In the genomic region with DNA sequence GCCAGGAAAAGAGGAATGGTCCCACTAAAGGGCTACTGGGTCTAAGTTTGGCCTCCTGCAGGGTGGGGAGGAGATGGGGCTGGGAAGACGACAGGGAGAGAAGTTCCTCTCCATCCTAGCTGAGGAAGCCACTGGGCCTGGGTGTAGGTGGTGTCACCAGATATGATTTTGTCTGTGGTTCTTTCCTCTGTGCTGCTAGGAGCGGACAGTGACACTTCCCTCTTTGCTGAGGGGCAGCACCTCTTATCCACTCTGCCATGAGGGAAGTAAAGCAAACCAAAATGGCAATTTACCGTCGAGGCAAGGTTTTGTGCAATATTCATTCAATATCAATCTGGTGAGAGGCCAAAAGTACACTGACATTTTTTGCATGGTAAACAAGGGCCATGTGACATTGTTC, we compare ENCODE assay signal across 17 cellular contexts. TPM values are rescaled to one million over a fixed set of nuclear protein-coding genes. Genes with fewer than 3 reads are reported as not detected.
A peak's percentile ranks its signal among the peaks of the same experiment; 100 is the strongest.
DNase-seq lines count a peak whose midpoint lies in the region; ATAC-seq and TF ChIP-seq lines count a peak whose summit lies in the region.
"Had no signal": no experiment of that assay in that cellular context is flagged by ENCODE, and none has a peak within 500 bp of the region (broad histone marks: within the 10 kb centered on the region; RNA-seq: fewer than 3 reads in every experiment).

No MANE protein-coding gene starts in this region.

- H2BK120ac ChIP-seq in trophoblast cell (ENCODE audit: insufficient read depth, low read length, poor library complexity) = no peak overlapping the region

- no peak overlapping the region for H2BK5ac ChIP-seq in trophoblast cell (ENCODE audit: low read depth, low read length, poor library complexity)

- TF ChIP-seq CTCF in OCI-LY3 (IDR thresholded peaks at IDR 0.05; ENCODE audit: low read depth, low read length) = no peak
- TF ChIP-seq CTCF in brain (conservative IDR thresholded peaks at IDR 0.05) = no peak

- H3K27me3 Mint-ChIP-seq in brain = peaks cover 34% of the 10 kb centered on the region

- H3K79me2 ChIP-seq in OCI-LY3 (ENCODE audit: low read length) (no peaks in the 10 kb centered on the region), trophoblast cell (ENCODE audit: control insufficient read depth, insufficient read depth, low read length, poor library complexity) (no peaks in the 10 kb centered on the region)

- ATAC-seq in GM19328 (IDR thresholded peaks at IDR 0.05; ENCODE audit: unreplicated experiment) = no peak

- H3K4me2 ChIP-seq in OCI-LY3 (ENCODE audit: low read length) (peak overlapping the region; percentile 64), trophoblast cell (ENCODE audit: low read length) (no peak overlapping the region)

- H3K79me1 ChIP-seq in trophoblast cell (ENCODE audit: low read length) = peaks cover 4% of the 10 kb centered on the region

- H2AK5ac ChIP-seq in trophoblast cell (ENCODE audit: low read length) = no peak overlapping the region

- peak overlapping the region; percentile 31 to 90 (median 84) for H3K4me3 Mint-ChIP-seq in brain

- H3K9me3 Mint-ChIP-seq in brain = peaks cover 0 to 4% (median 0%) of the 10 kb centered on the region in 5 experiments

- no peak overlapping the region for H3K18ac ChIP-seq in trophoblast cell (ENCODE audit: low read length)

- H3K36me3 ChIP-seq in HUES6 (ENCODE audit: control insufficient read depth, insufficient read depth, low read length) (no peaks in the 10 kb centered on the region), OCI-LY3 (replicated peaks; ENCODE audit: low read depth, low read length) (no peaks in the 10 kb centered on the region), trophoblast cell (ENCODE audit: control insufficient read depth in 1 of 2, insufficient read depth in 2 of 2, low read length in 2 of 2) (no peaks in the 10 kb centered on the region)
- H3K36me3 ChIP-seq: brain microvascular endothelial cell, heart left ventricle, MG63, thyroid gland had no signal

- H4K12ac ChIP-seq in trophoblast cell (ENCODE audit: low read depth, low read length) = no peak overlapping the region

- no CpG with 5 or more reads among the region's 4 CpGs for WGBS in trophoblast cell (ENCODE audit: extremely low coverage, insufficient coverage, insufficient read length)

- H3K23ac ChIP-seq in trophoblast cell (ENCODE audit: low read length) = no peak overlapping the region

- no peaks in the 10 kb centered on the region for H4K20me1 ChIP-seq in OCI-LY3 (ENCODE audit: insufficient read depth, low read length)

- peak overlapping the region; percentile 18 for H2BK12ac ChIP-seq in trophoblast cell (ENCODE audit: low read length)

- H3K36me3 Mint-ChIP-seq in brain = no peaks in the 10 kb centered on the region

- H4K8ac ChIP-seq in trophoblast cell (ENCODE audit: low read depth, low read length) = no peak overlapping the region

- H3K4me1 Mint-ChIP-seq in brain = peaks cover 26% of the 10 kb centered on the region

- H3K27ac ChIP-seq in HUES6 (ENCODE audit: low read depth, low read length) = no peak overlapping the region
- H3K27ac ChIP-seq in OCI-LY3 (ENCODE audit: low read length) = no peak overlapping the region
- no peak overlapping the region for H3K27ac ChIP-seq in trophoblast cell (ENCODE audit: low read depth, low read length)

- H3K4me1 ChIP-seq in HUES6 (ENCODE audit: control insufficient read depth, insufficient read depth, low read length) (peaks cover 21% of the 10 kb centered on the region), OCI-LY3 (ENCODE audit: low read length) (peaks cover 14% of the 10 kb centered on the region), trophoblast cell (ENCODE audit: control insufficient read depth in 1 of 2, insufficient read depth in 2 of 2, low read length in 2 of 2) (peaks cover 4 to 6% of the 10 kb centered on the region in 2 experiments)

- H3K9me3 ChIP-seq in HUES6 (ENCODE audit: control insufficient read depth, insufficient read depth, low read depth, low read length) (no peaks in the 10 kb centered on the region), OCI-LY3 (ENCODE audit: insufficient read depth, low read length) (no peaks in the 10 kb centered on the region), trophoblast cell (ENCODE audit: insufficient read depth, low read depth, low read length) (no peaks in the 10 kb centered on the region)
- H3K9me3 ChIP-seq: heart left ventricle, MG63, thyroid gland had no signal

- peak overlapping the region in 4 of 5 experiments; percentile 55 to 98 (median 80) for H3K27ac Mint-ChIP-seq in brain

- no peak overlapping the region for H3K14ac ChIP-seq in trophoblast cell (ENCODE audit: low read length)

- no peak overlapping the region for H4K91ac ChIP-seq in trophoblast cell (ENCODE audit: low read depth, low read length)

- no peak overlapping the region for H2AFZ ChIP-seq in OCI-LY3 (ENCODE audit: low read depth, low read length)
- no peak overlapping the region for H2AFZ ChIP-seq in trophoblast cell (ENCODE audit: insufficient read depth, low read length, poor library complexity)

- DNase-seq in trophoblast cell = no peak
- DNase-seq in epidermal melanocyte (ENCODE audit: insufficient read length, low spot score) = no peak
- no peak for DNase-seq in middle frontal gyrus (ENCODE audit: extremely low spot score, low spot score)
- DNase-seq: activated CD8-positive, alpha-beta memory T cell treated with anti-CD3 and anti-CD28 coated beads, Interleukin-2, amount 50 U/mL, for 48 hours; activated naive CD4-positive, alpha-beta T cell treated with Interleukin-2 at 50 U/mL for 16 hours; brain microvascular endothelial cell; heart left ventricle; mesenchymal stem cell; MG63; NCI-H2029 treated with DMSO at 0.1 percent for 48 hours; NCI-H524 treated with DMSO at 0.1 percent for 48 hours; stimulated activated CD4-positive, alpha-beta T cell treated with anti-CD3 and anti-CD28 coated beads, Interleukin-4, amount 100 ng/mL, for 4 hours; thyroid gland had no signal

- no peak overlapping the region for H3K9ac ChIP-seq in HUES6 (ENCODE audit: low read length)
- no peak overlapping the region for H3K9ac ChIP-seq in OCI-LY3 (ENCODE audit: low read length)
- H3K9ac ChIP-seq in trophoblast cell (ENCODE audit: low read length) = no peak overlapping the region

- peak overlapping the region; percentile 35 for H3K4ac ChIP-seq in trophoblast cell (ENCODE audit: low read depth, low read length)

- H3K27me3 ChIP-seq in HUES6 (ENCODE audit: control insufficient read depth, insufficient read depth, low read length) (peaks cover 84% of the 10 kb centered on the region), OCI-LY3 (ENCODE audit: low read depth, low read length) (peaks cover 4% of the 10 kb centered on the region; the same call in 1 of the 2 replicates), trophoblast cell (ENCODE audit: insufficient read depth, low read length) (peaks cover 7% of the 10 kb centered on the region)
- H3K27me3 ChIP-seq: brain microvascular endothelial cell, MG63 had no signal

- peak overlapping the region; percentile 48; the same call in 1 of the 2 replicates for H3K4me3 ChIP-seq in HUES6 (ENCODE audit: low read depth, low read length)
- no peak overlapping the region for H3K4me3 ChIP-seq in OCI-LY3 (ENCODE audit: low read length)
- H3K4me3 ChIP-seq in trophoblast cell (ENCODE audit: low read depth, low read length) = no peak overlapping the region

RNA-seq across cellular contexts. Expression of a gene that starts 33.0 kb away (rescaled TPM):
- polyA plus RNA-seq in brain (ENCODE audit: insufficient read depth, low read depth, low replicate concordance) = 3.0 TPM
- polyA plus RNA-seq in trophoblast cell (2013) = not detected in 2 replicates
- polyA plus RNA-seq: heart left ventricle had no signal

RNA-seq across cellular contexts. Expression of a gene that starts 58.3 kb away (rescaled TPM):
- 3.2 TPM for polyA plus RNA-seq in brain (ENCODE audit: insufficient read depth, low read depth, low replicate concordance)
- 12.0 and 12.8 TPM in 2 replicates for polyA plus RNA-seq in trophoblast cell (2013)
